ENCODE assay signal across 25 cellular contexts in genomic region chr2:159442159-159442852, GRCh38.
"Had no signal": no experiment of that assay in that cellular context is flagged by ENCODE, and none has a peak within 500 bp of the region (broad histone marks: within the 10 kb centered on the region; RNA-seq: fewer than 3 reads in every experiment).

No MANE protein-coding gene starts in this region.

- H3K27me3 Mint-ChIP-seq: naive B cell; natural killer cell treated with Interleukin-12 subunit alpha and Interleukin-12 subunit beta and Interleukin-15 and Interleukin-18, amount 100 ng/mL, for 72 hours had no signal

- H3K27ac Mint-ChIP-seq: mesothelial cell of epicardium; natural killer cell treated with Interleukin-12 subunit alpha and Interleukin-12 subunit beta and Interleukin-15 and Interleukin-18, amount 100 ng/mL, for 72 hours; stimulated activated effector memory CD8-positive, alpha-beta T cell treated with anti-CD3 and anti-CD28 coated beads, Interleukin-12 subunit alpha, Interleukin-12 subunit beta, amount 100 ng/mL, for 72 hours had no signal

- ATAC-seq: mucosa of descending colon; natural killer cell treated with Interleukin-12 subunit alpha and Interleukin-12 subunit beta and Interleukin-15 and Interleukin-18, amount 100 ng/mL, for 72 hours; pancreas; stimulated activated effector memory CD8-positive, alpha-beta T cell treated with anti-CD3 and anti-CD28 coated beads, Interleukin-12 subunit alpha, Interleukin-12 subunit beta, amount 100 ng/mL, for 72 hours had no signal

- H3K4me3 ChIP-seq: coronary artery, esophagus muscularis mucosa, lung, mucosa of descending colon, pancreas, sigmoid colon, stomach, tibial artery, upper lobe of left lung had no signal

- H3K4me1 ChIP-seq: stomach, tibial artery, upper lobe of left lung had no signal

- H3K9me3 ChIP-seq: esophagus muscularis mucosa, mucosa of descending colon, neutrophil, pancreas, sigmoid colon, stomach, tibial artery, upper lobe of left lung had no signal

- H3K9me3 Mint-ChIP-seq: mesothelial cell of epicardium; natural killer cell treated with Interleukin-12 subunit alpha and Interleukin-12 subunit beta and Interleukin-15 and Interleukin-18, amount 100 ng/mL, for 72 hours; neural crest cell; stimulated activated effector memory CD8-positive, alpha-beta T cell treated with anti-CD3 and anti-CD28 coated beads, Interleukin-12 subunit alpha, Interleukin-12 subunit beta, amount 100 ng/mL, for 72 hours had no signal

- H3K4me3 Mint-ChIP-seq: mesothelial cell of epicardium; naive B cell; natural killer cell treated with Interleukin-12 subunit alpha and Interleukin-12 subunit beta and Interleukin-15 and Interleukin-18, amount 100 ng/mL, for 72 hours; neural crest cell; stimulated activated effector memory CD8-positive, alpha-beta T cell treated with anti-CD3 and anti-CD28 coated beads, Interleukin-12 subunit alpha, Interleukin-12 subunit beta, amount 100 ng/mL, for 72 hours had no signal

- H3K27ac ChIP-seq: coronary artery, esophagus muscularis mucosa, neutrophil, pancreas, sigmoid colon, stomach, tibial artery, upper lobe of left lung had no signal

- DNase-seq: dermis blood vessel endothelial cell; effector memory CD4-positive, alpha-beta T cell; foreskin melanocyte; glutamatergic neuron; kidney; mesenchymal stem cell; mucosa of descending colon; naive B cell; pancreas; retina; sigmoid colon; stimulated activated CD4-positive, alpha-beta T cell treated with anti-CD3 and anti-CD28 coated beads, Interleukin-2, amount 100 ng/mL, for 24 hours; stimulated activated CD4-positive, alpha-beta T cell treated with anti-CD3 and anti-CD28 coated beads, Interleukin-4, amount 100 ng/mL, for 24 hours; stimulated activated naive CD4-positive, alpha-beta T cell treated with Interleukin-2 at 50 U/mL for 16 hours; stomach; tibial artery; upper lobe of left lung had no signal

- H3K27me3 ChIP-seq: esophagus muscularis mucosa, neutrophil, pancreas, sigmoid colon, stomach, tibial artery, upper lobe of left lung had no signal

- H3K4me1 Mint-ChIP-seq: mesothelial cell of epicardium, naive B cell, neural crest cell had no signal
